8 cellular contexts compared by ENCODE assay signal in the genomic region with DNA sequence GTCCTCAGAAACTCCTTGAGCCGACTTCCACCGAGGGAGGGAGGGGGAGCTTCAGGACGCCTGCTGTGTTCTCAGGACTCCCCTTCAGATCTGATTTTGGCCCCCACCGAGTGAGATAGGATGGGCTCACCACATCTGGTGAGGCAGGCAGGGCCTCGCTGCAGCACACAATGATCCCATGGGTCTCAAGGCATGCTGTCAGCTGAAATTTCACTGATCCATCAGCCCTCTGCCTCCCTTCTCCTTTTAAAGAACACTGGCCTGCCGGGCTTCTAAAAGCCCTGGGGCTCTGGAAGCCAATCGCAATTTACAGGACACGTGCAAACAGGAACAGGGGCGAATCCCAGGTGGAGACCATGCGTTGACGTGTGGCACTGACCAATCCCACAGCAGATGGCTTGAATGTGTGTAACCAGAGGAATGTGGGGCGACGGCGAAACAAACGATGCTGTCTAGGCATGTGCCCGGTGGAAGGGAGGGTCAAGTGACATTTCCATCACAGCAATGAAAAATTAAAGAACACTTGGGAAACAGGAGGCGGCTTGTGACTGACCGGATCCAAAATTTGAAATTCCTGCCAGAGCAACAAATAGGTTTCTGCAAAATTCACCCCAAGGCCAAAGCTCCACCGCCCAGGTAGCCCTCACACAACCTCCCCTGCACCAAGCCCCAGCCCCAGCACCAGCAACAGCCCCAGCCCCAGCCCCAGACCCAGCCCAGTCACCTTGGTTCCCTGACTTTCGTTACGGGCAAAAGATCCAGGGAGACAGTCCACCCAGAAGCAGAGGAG.
A peak's percentile ranks its signal among the peaks of the same experiment; 100 is the strongest.
DNase-seq lines count a peak whose midpoint lies in the region; ATAC-seq lines count a peak whose summit lies in the region.

No MANE protein-coding gene starts in this region.

- no peak for ATAC-seq in central memory CD8-positive, alpha-beta T cell (replicated peaks; ENCODE audit: extremely low read depth, poor library complexity, severe bottlenecking)
- no peak for ATAC-seq in naive B cell (ENCODE audit: low read depth in 2 of 2)

- DNase-seq in central memory CD8-positive, alpha-beta T cell (ENCODE audit: low spot score in 2 of 2), result no peak
- DNase-seq in naive B cell, result no peak
- DNase-seq in GM19240 (ENCODE audit: insufficient read length, low spot score), result no peak
- no peak for DNase-seq in globus pallidus (ENCODE audit: low spot score)
- no peak for DNase-seq in NCI-H2029 (lab: John Stamatoyannopoulos, UW)
- no peak for DNase-seq in GM19238 (ENCODE audit: insufficient read length, low spot score)

- H3K27ac ChIP-seq in BLaER1 (no peak overlapping the region), HUES6 (ENCODE audit: low read depth, low read length) (no peak overlapping the region)

- H3K4me1 Mint-ChIP-seq in central memory CD8-positive, alpha-beta T cell, result peaks cover 47% of the 10 kb centered on the region
- H3K4me1 Mint-ChIP-seq in naive B cell, result peaks cover 44 to 78% (median 54%) of the 10 kb centered on the region in 3 donors

- H3K4me3 ChIP-seq in BLaER1 (peak overlapping the region; percentile 65), HUES6 (ENCODE audit: low read depth, low read length) (peak overlapping the region; percentile 73)

- H3K36me3 Mint-ChIP-seq in central memory CD8-positive, alpha-beta T cell (ENCODE audit: insufficient read depth), result peaks cover 27% of the 10 kb centered on the region
- peaks cover 0 to 32% of the 10 kb centered on the region in 2 donors for H3K36me3 Mint-ChIP-seq in naive B cell

- no peaks in the 10 kb centered on the region for H3K9me3 Mint-ChIP-seq in central memory CD8-positive, alpha-beta T cell
- peaks cover 0 to 13% (median 1%) of the 10 kb centered on the region in 7 donors for H3K9me3 Mint-ChIP-seq in naive B cell

- no peaks in the 10 kb centered on the region for H3K9me3 ChIP-seq in BLaER1
- H3K9me3 ChIP-seq in HUES6 (ENCODE audit: control insufficient read depth, insufficient read depth, low read depth, low read length), result no peaks in the 10 kb centered on the region

- H3K4me1 ChIP-seq in BLaER1 (peaks cover 69% of the 10 kb centered on the region), HUES6 (ENCODE audit: control insufficient read depth, insufficient read depth, low read length) (peaks cover 36% of the 10 kb centered on the region; the same call in 1 of the 2 replicates)

- peak overlapping the region; percentile 95 for H3K4me2 ChIP-seq in BLaER1

- no peak overlapping the region for H3K27ac Mint-ChIP-seq in central memory CD8-positive, alpha-beta T cell (ENCODE audit: low read depth)
- no peak overlapping the region for H3K27ac Mint-ChIP-seq in naive B cell

- H3K9ac ChIP-seq in BLaER1 (no peak overlapping the region), HUES6 (ENCODE audit: low read length) (no peak overlapping the region)

- peak overlapping the region; percentile 75 for H3K4me3 Mint-ChIP-seq in central memory CD8-positive, alpha-beta T cell
- peak overlapping the region in 7 of 8 donors; percentile 63 to 89 (median 78) for H3K4me3 Mint-ChIP-seq in naive B cell

- peaks cover 46% of the 10 kb centered on the region for H4K20me1 ChIP-seq in BLaER1

- H3K27me3 ChIP-seq in BLaER1 (peaks cover 92% of the 10 kb centered on the region), HUES6 (ENCODE audit: control insufficient read depth, insufficient read depth, low read length) (peaks cover 99% of the 10 kb centered on the region)

- H3K36me3 ChIP-seq in BLaER1 (no peaks in the 10 kb centered on the region), HUES6 (ENCODE audit: control insufficient read depth, insufficient read depth, low read length) (no peaks in the 10 kb centered on the region)

- H3K27me3 Mint-ChIP-seq in central memory CD8-positive, alpha-beta T cell, result peaks cover 94% of the 10 kb centered on the region
- H3K27me3 Mint-ChIP-seq in naive B cell, result peaks cover 54 to 96% (median 85%) of the 10 kb centered on the region in 3 donors
